In the genomic region with DNA sequence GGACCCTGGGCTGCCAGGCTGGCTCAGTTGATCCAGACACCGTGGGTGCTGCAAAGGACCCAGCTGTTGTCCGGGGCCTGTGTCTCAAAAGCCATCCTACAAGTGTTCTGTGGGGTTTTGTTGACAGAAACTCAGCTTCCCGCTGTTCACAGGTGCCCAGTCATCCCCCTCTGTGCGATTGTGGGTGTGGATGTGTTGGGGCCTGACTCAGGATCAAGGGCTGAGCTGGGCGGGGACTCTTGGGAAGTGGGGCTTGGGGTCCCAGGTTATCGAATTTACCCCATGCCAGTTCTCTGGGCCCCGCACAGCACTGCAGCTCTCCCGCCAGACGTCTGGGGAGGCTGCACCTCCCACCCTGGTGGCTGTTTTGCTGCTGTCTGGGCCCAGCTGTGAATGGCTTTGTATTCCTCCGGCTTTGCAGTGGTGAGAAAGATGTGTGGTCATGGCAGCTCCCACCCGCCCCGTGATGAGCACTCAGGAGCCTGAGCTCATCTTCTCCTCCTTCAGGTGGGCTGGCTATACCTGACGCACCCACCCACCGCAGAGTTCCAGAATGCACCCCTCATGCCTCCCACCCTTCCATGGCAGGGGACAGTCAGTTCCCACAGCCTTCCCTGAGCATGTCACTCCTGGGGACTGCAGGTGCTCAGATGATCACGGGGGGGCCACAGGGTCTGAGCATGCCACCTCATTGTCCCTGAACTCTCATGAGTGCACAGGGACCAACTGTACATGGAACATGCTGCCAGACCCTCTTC, we compare ENCODE assay signal across 2 cellular contexts.
TF ChIP-seq lines count a peak whose summit lies in the region.

No MANE protein-coding gene starts in this region.

TF ChIP-seq in HEK293, 187 proteins besides CTCF, POLR2A, EP300 and RAD21:
- TF ChIP-seq EGR2 (tag by site-specific recombination; IDR thresholded peaks at IDR 0.05; ENCODE audit: low read depth), result 0 out of 2 replicates have a peak, but pooled peaks have one; percentile 13
- peak; percentile 42; the same call in 1 of the 2 replicates for TF ChIP-seq ZIC2 (tag by site-specific recombination; IDR thresholded peaks at IDR 0.05)
- no peak for TF ChIP-seq ZNF585B (tag by site-specific recombination; IDR thresholded peaks at IDR 0.05)

TF ChIP-seq in K562, 482 proteins besides CTCF, POLR2A, EP300 and RAD21:
- TF ChIP-seq KAT7 (CRISPR knock-in tag; IDR thresholded peaks at IDR 0.05; ENCODE audit: borderline replicate concordance) (no peak), ZNF316 (IDR thresholded peaks at IDR 0.05) (peak; percentile 45), NFE2 (IDR thresholded peaks at IDR 0.05; ENCODE audit: low read depth) (peak; percentile 63; the same call in 1 of the 2 replicates), ZNF79 (CRISPR knock-in tag; IDR thresholded peaks at IDR 0.05; ENCODE audit: low read depth) (no peak), XRCC3 (IDR thresholded peaks at IDR 0.05) (no peak), TAF15 (IDR thresholded peaks at IDR 0.05; ENCODE audit: low read depth, low read length) (no peak), ZNF124 (CRISPR knock-in tag; IDR thresholded peaks at IDR 0.05) (no peak), MAFG (tag; conservative IDR thresholded peaks at IDR 0.05) (0 out of 2 replicates have a peak, but pooled peaks have one; percentile 43), POLR2G (IDR thresholded peaks at IDR 0.05; ENCODE audit: low read depth, low read length) (no peak), ZBTB7A (IDR thresholded peaks at IDR 0.05; ENCODE audit: borderline replicate concordance, control insufficient read depth, low read depth, low read length) (0 out of 2 replicates have a peak, but pooled peaks have one; percentile 37), MAFK (IDR thresholded peaks at IDR 0.05; ENCODE audit: low read length) (0 out of 2 replicates have a peak, but pooled peaks have one; percentile 21), ZFX (CRISPR knock-in tag; IDR thresholded peaks at IDR 0.05) (peak; percentile 23; the same call in 1 of the 2 replicates), ARID2 (IDR thresholded peaks at IDR 0.05) (no peak)
- TF ChIP-seq, protein P1, sequence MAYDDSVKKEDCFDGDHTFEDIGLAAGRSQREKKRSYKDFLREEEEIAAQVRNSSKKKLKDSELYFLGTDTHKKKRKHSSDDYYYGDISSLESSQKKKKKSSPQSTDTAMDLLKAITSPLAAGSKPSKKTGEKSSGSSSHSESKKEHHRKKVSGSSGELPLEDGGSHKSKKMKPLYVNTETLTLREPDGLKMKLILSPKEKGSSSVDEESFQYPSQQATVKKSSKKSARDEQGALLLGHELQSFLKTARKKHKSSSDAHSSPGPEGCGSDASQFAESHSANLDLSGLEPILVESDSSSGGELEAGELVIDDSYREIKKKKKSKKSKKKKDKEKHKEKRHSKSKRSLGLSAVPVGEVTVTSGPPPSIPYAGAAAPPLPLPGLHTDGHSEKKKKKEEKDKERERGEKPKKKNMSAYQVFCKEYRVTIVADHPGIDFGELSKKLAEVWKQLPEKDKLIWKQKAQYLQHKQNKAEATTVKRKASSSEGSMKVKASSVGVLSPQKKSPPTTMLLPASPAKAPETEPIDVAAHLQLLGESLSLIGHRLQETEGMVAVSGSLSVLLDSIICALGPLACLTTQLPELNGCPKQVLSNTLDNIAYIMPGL (CRISPR knock-in tag; IDR thresholded peaks at IDR 0.05), result no peak
- TF ChIP-seq, protein P2, sequence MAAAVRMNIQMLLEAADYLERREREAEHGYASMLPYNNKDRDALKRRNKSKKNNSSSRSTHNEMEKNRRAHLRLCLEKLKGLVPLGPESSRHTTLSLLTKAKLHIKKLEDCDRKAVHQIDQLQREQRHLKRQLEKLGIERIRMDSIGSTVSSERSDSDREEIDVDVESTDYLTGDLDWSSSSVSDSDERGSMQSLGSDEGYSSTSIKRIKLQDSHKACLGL (CRISPR knock-in tag; IDR thresholded peaks at IDR 0.05; ENCODE audit: borderline replicate concordance, poor library complexity, severe bottlenecking), result no peak
